Comparison of ENCODE assay signal across 23 cellular contexts in genomic region chr12:11565752-11566151, GRCh38.
DNase-seq lines count a peak whose midpoint lies in the region; ATAC-seq, FAIRE-seq and TF ChIP-seq lines count a peak whose summit lies in the region.
"Had no signal": no experiment of that assay in that cellular context is flagged by ENCODE, and none has a peak within 500 bp of the region (broad histone marks: within the 10 kb centered on the region; RNA-seq: fewer than 3 reads in every experiment).

No MANE protein-coding gene starts in this region.

- FAIRE-seq in GM12892 (lab: Jason Lieb, UNC) = peak; percentile 67
- FAIRE-seq: A204.1 had no signal

- no peak for TF ChIP-seq POLR2A in GM12892 (IDR thresholded peaks at IDR 0.05; ENCODE audit: low read depth, low read length)

- intact Hi-C loops in activated B cell treated with CpG ODN at 0.5 μM for 24 hours (cut with micrococcal nuclease) = no loop called here

- H3K9me3 Mint-ChIP-seq in activated B cell treated with CpG ODN at 0.5 μM for 24 hours = no peaks in the 10 kb centered on the region
- H3K9me3 Mint-ChIP-seq in stimulated activated naive B cell treated with anti-CD40 and anti-IgM and Interleukin-4, amounts not matched to agents 10 μg/mL and 1 μg/mL and 100 μg/mL, for 72 hours = no peaks in the 10 kb centered on the region
- peaks cover 3% of the 10 kb centered on the region for H3K9me3 Mint-ChIP-seq in stimulated activated memory B cell treated with anti-CD40 and anti-IgM and Interleukin-4, amounts not matched to agents 10 μg/mL and 1 μg/mL and 100 μg/mL, for 72 hours

- peaks cover 25% of the 10 kb centered on the region for H3K4me1 Mint-ChIP-seq in activated B cell treated with CpG ODN at 0.5 μM for 24 hours
- peaks cover 12 to 15% of the 10 kb centered on the region in 2 donors for H3K4me1 Mint-ChIP-seq in stimulated activated naive B cell treated with anti-CD40 and anti-IgM and Interleukin-4, amounts not matched to agents 10 μg/mL and 1 μg/mL and 100 μg/mL, for 72 hours
- peaks cover 30% of the 10 kb centered on the region for H3K4me1 Mint-ChIP-seq in stimulated activated memory B cell treated with anti-CD40 and anti-IgM and Interleukin-4, amounts not matched to agents 10 μg/mL and 1 μg/mL and 100 μg/mL, for 72 hours
- H3K4me1 Mint-ChIP-seq: CD4-positive, CD25-positive, alpha-beta regulatory T cell; CD8-positive, alpha-beta memory T cell had no signal

- TF ChIP-seq CTCF in activated B cell treated with CpG ODN at 0.5 μM for 24 hours (IDR thresholded peaks at IDR 0.05) = no peak
- no peak for TF ChIP-seq CTCF in omental fat pad (IDR thresholded peaks at IDR 0.05)

- peak; percentile 28 for ATAC-seq in GM18907 (IDR thresholded peaks at IDR 0.05; ENCODE audit: unreplicated experiment)
- ATAC-seq in activated B cell treated with CpG ODN at 0.5 μM for 24 hours (ENCODE audit: low read depth) = peak; percentile 31
- peak; percentile 61 to 74 for ATAC-seq in stimulated activated naive B cell treated with anti-CD40 and anti-IgM and Interleukin-4, amounts not matched to agents 10 μg/mL and 1 μg/mL and 100 μg/mL, for 72 hours (replicated peaks)
- ATAC-seq in HG03354 (IDR thresholded peaks at IDR 0.05; ENCODE audit: poor library complexity, severe bottlenecking, unreplicated experiment) = no peak
- no peak for ATAC-seq in stimulated activated memory B cell treated with anti-CD40 and anti-IgM and Interleukin-4, amounts not matched to agents 10 μg/mL and 1 μg/mL and 100 μg/mL, for 72 hours
- no peak for ATAC-seq in omental fat pad (ENCODE audit: low FRiP score)

- H3K27ac Mint-ChIP-seq in activated B cell treated with CpG ODN at 0.5 μM for 24 hours = no peak overlapping the region
- H3K27ac Mint-ChIP-seq in stimulated activated naive B cell treated with anti-CD40 and anti-IgM and Interleukin-4, amounts not matched to agents 10 μg/mL and 1 μg/mL and 100 μg/mL, for 72 hours = no peak overlapping the region
- no peak overlapping the region for H3K27ac Mint-ChIP-seq in stimulated activated memory B cell treated with anti-CD40 and anti-IgM and Interleukin-4, amounts not matched to agents 10 μg/mL and 1 μg/mL and 100 μg/mL, for 72 hours
- H3K27ac Mint-ChIP-seq: CD4-positive, CD25-positive, alpha-beta regulatory T cell; CD8-positive, alpha-beta memory T cell had no signal

- H3K27me3 Mint-ChIP-seq in activated B cell treated with CpG ODN at 0.5 μM for 24 hours = peaks cover 1% of the 10 kb centered on the region
- H3K27me3 Mint-ChIP-seq in stimulated activated naive B cell treated with anti-CD40 and anti-IgM and Interleukin-4, amounts not matched to agents 10 μg/mL and 1 μg/mL and 100 μg/mL, for 72 hours = no peaks in the 10 kb centered on the region
- H3K27me3 Mint-ChIP-seq in stimulated activated memory B cell treated with anti-CD40 and anti-IgM and Interleukin-4, amounts not matched to agents 10 μg/mL and 1 μg/mL and 100 μg/mL, for 72 hours = peaks cover 28% of the 10 kb centered on the region
- H3K27me3 Mint-ChIP-seq: CD8-positive, alpha-beta memory T cell had no signal

- CTCF ChIA-PET in activated B cell treated with CpG ODN at 0.5 μM for 24 hours (lab: Charles Lee) = interaction anchor here (0.6 kb wide), 2 partner anchors 13 to 469 kb away, joined by 3 to 4 read pairs; no protein-coding TSS in a partner anchor

- DNase-seq in GM12892 (ENCODE audit: insufficient read length) (no peak), activated B cell treated with CpG ODN at 0.5 μM for 24 hours (no peak), NCI-H748 treated with DMSO at 0.1 percent for 48 hours (lab: John Stamatoyannopoulos, UW) (no peak), omental fat pad (ENCODE audit: low spot score) (no peak)
- DNase-seq in stimulated activated naive B cell treated with anti-CD40 and anti-IgM and Interleukin-4, amounts not matched to agents 10 μg/mL and 1 μg/mL and 100 μg/mL, for 72 hours = no peak
- DNase-seq: ACHN; BE2C; C1 segment of cervical spinal cord; CD4-positive, CD25-positive, alpha-beta regulatory T cell; CD8-positive, alpha-beta memory T cell; COR-L47; DMS 273 treated with DMSO at 0.1 percent for 48 hours; DMS53; DND-41; EL; GM23248; HCEC 1CT; Kasumi-1; KG1 had no signal

- no peak overlapping the region for H3K4me3 Mint-ChIP-seq in activated B cell treated with CpG ODN at 0.5 μM for 24 hours
- H3K4me3 Mint-ChIP-seq in stimulated activated naive B cell treated with anti-CD40 and anti-IgM and Interleukin-4, amounts not matched to agents 10 μg/mL and 1 μg/mL and 100 μg/mL, for 72 hours = no peak overlapping the region
- H3K4me3 Mint-ChIP-seq in stimulated activated memory B cell treated with anti-CD40 and anti-IgM and Interleukin-4, amounts not matched to agents 10 μg/mL and 1 μg/mL and 100 μg/mL, for 72 hours = no peak overlapping the region
- H3K4me3 Mint-ChIP-seq: CD4-positive, CD25-positive, alpha-beta regulatory T cell; CD8-positive, alpha-beta memory T cell had no signal

- H3K36me3 Mint-ChIP-seq in activated B cell treated with CpG ODN at 0.5 μM for 24 hours (ENCODE audit: low read depth) = no peaks in the 10 kb centered on the region
- peaks cover 0 to 4% of the 10 kb centered on the region in 2 donors for H3K36me3 Mint-ChIP-seq in stimulated activated naive B cell treated with anti-CD40 and anti-IgM and Interleukin-4, amounts not matched to agents 10 μg/mL and 1 μg/mL and 100 μg/mL, for 72 hours
- H3K36me3 Mint-ChIP-seq in stimulated activated memory B cell treated with anti-CD40 and anti-IgM and Interleukin-4, amounts not matched to agents 10 μg/mL and 1 μg/mL and 100 μg/mL, for 72 hours = no peaks in the 10 kb centered on the region
- H3K36me3 Mint-ChIP-seq: CD4-positive, CD25-positive, alpha-beta regulatory T cell; CD8-positive, alpha-beta memory T cell had no signal

- POLR2A ChIA-PET in activated B cell treated with CpG ODN at 0.5 μM for 24 hours (lab: Charles Lee) = no interaction called here

Comparison
In these comparisons a context has a peak if more than half of its experiments do, and no peak if none do; other contexts are left out.
1. ATAC-seq: peak in GM18907 (single experiment), activated B cell treated with CpG ODN at 0.5 μM for 24 hours (single experiment) and stimulated activated naive B cell treated with anti-CD40 and anti-IgM and Interleukin-4, amounts not matched to agents 10 μg/mL and 1 μg/mL and 100 μg/mL, for 72 hours (2 of 2); none in HG03354 (single experiment), stimulated activated memory B cell treated with anti-CD40 and anti-IgM and Interleukin-4, amounts not matched to agents 10 μg/mL and 1 μg/mL and 100 μg/mL, for 72 hours (single experiment) and omental fat pad (single experiment).